Comparison of ENCODE assay signal across 25 cellular contexts in genomic region chr4:1405249-1405635, GRCh38. TPM values are rescaled to one million over a fixed set of nuclear protein-coding genes. Genes with fewer than 3 reads are reported as not detected.
DNase-seq lines count a peak whose midpoint lies in the region; ATAC-seq and TF ChIP-seq lines count a peak whose summit lies in the region.
"Had no signal": no experiment of that assay in that cellular context is flagged by ENCODE, and none has a peak within 500 bp of the region (broad histone marks: within the 10 kb centered on the region; RNA-seq: fewer than 3 reads in every experiment).

No MANE protein-coding gene starts in this region.

- CTCF ChIA-PET in SK-N-SH (lab: Yijun Ruan, JAX) = no interaction called here

- H4K20me1 ChIP-seq in SK-N-SH (ENCODE audit: insufficient read depth) = no peaks in the 10 kb centered on the region

- TF ChIP-seq CTCF in SK-N-SH (IDR thresholded peaks at IDR 0.05) = no peak

- DNase-seq in SK-N-SH (no peak), activated gamma-delta T cell treated with Interleukin-2 at 50 U/mL for 16 hours (no peak), OCI-M1 (lab: John Stamatoyannopoulos, UW) (no peak)
- no peak for DNase-seq in activated naive CD4-positive, alpha-beta T cell treated with Interleukin-2 at 50 U/mL for 16 hours
- DNase-seq in activated naive CD8-positive, alpha-beta T cell treated with anti-CD3 and anti-CD28 coated beads, Interleukin-2, amount 50 U/mL, for 24 hours = no peak
- DNase-seq: activated CD4-positive, alpha-beta T cell treated with anti-CD3 and anti-CD28 coated beads, Interleukin-2, amount 50 U/mL, for 4 hours; GM23248; Karpas-422; left ventricle myocardium superior; NCI-H1436; occipital lobe; thyroid gland had no signal

- H3K4me1 ChIP-seq in SK-N-SH (ENCODE audit: control insufficient read depth in 1 of 2, insufficient read depth in 2 of 2, low read depth in 1 of 2, low read length in 1 of 2) = no peaks in the 10 kb centered on the region

- POLR2A ChIA-PET in SK-N-SH (lab: Yijun Ruan, JAX) = no interaction called here

- no peaks in the 10 kb centered on the region for H3K9me3 Mint-ChIP-seq in activated naive CD4-positive, alpha-beta T cell treated with anti-CD3 and anti-CD28 coated beads, Interleukin-2, amount 50 U/mL, for 24 hours
- H3K9me3 Mint-ChIP-seq in activated naive CD8-positive, alpha-beta T cell treated with anti-CD3 and anti-CD28 coated beads, Interleukin-2, amount 50 U/mL, for 24 hours = no peaks in the 10 kb centered on the region
- H3K9me3 Mint-ChIP-seq in stimulated activated memory B cell treated with anti-CD40 and anti-IgM and Interleukin-4, amounts not matched to agents 10 μg/mL and 1 μg/mL and 100 μg/mL, for 72 hours = peaks cover 3% of the 10 kb centered on the region
- H3K9me3 Mint-ChIP-seq: CD8-positive, alpha-beta T cell; mesothelial cell of epicardium; stimulated activated naive CD8-positive, alpha-beta T cell treated with anti-CD3 and anti-CD28 coated beads, Interleukin-15, amount 100 ng/mL, for 72 hours had no signal

- no peak overlapping the region for H3K4me2 ChIP-seq in SK-N-SH

- H3K4me1 Mint-ChIP-seq in activated naive CD4-positive, alpha-beta T cell treated with anti-CD3 and anti-CD28 coated beads, Interleukin-2, amount 50 U/mL, for 24 hours = peaks cover 7% of the 10 kb centered on the region
- H3K4me1 Mint-ChIP-seq in activated naive CD8-positive, alpha-beta T cell treated with anti-CD3 and anti-CD28 coated beads, Interleukin-2, amount 50 U/mL, for 24 hours = peaks cover 4% of the 10 kb centered on the region
- peaks cover 5% of the 10 kb centered on the region for H3K4me1 Mint-ChIP-seq in stimulated activated memory B cell treated with anti-CD40 and anti-IgM and Interleukin-4, amounts not matched to agents 10 μg/mL and 1 μg/mL and 100 μg/mL, for 72 hours
- H3K4me1 Mint-ChIP-seq: mesothelial cell of epicardium had no signal

- H3K36me3 Mint-ChIP-seq in activated naive CD4-positive, alpha-beta T cell treated with anti-CD3 and anti-CD28 coated beads, Interleukin-2, amount 50 U/mL, for 24 hours = peaks cover 2% of the 10 kb centered on the region
- H3K36me3 Mint-ChIP-seq in activated naive CD8-positive, alpha-beta T cell treated with anti-CD3 and anti-CD28 coated beads, Interleukin-2, amount 50 U/mL, for 24 hours (ENCODE audit: low read depth) = peaks cover 3% of the 10 kb centered on the region
- H3K36me3 Mint-ChIP-seq in stimulated activated memory B cell treated with anti-CD40 and anti-IgM and Interleukin-4, amounts not matched to agents 10 μg/mL and 1 μg/mL and 100 μg/mL, for 72 hours = peaks cover 4% of the 10 kb centered on the region
- H3K36me3 Mint-ChIP-seq: CD8-positive, alpha-beta T cell had no signal

- no peaks in the 10 kb centered on the region for H3F3A ChIP-seq in SK-N-SH (replicated peaks; ENCODE audit: insufficient read depth)

- 4% methylated on average over 24 of the region's 26 CpGs for WGBS in SK-N-SH (ENCODE audit: low lambda C conversion rate)

- H3K27ac Mint-ChIP-seq in activated naive CD4-positive, alpha-beta T cell treated with anti-CD3 and anti-CD28 coated beads, Interleukin-2, amount 50 U/mL, for 24 hours = peak overlapping the region; percentile 23
- peak overlapping the region; percentile 79 for H3K27ac Mint-ChIP-seq in activated naive CD8-positive, alpha-beta T cell treated with anti-CD3 and anti-CD28 coated beads, Interleukin-2, amount 50 U/mL, for 24 hours
- no peak overlapping the region for H3K27ac Mint-ChIP-seq in stimulated activated memory B cell treated with anti-CD40 and anti-IgM and Interleukin-4, amounts not matched to agents 10 μg/mL and 1 μg/mL and 100 μg/mL, for 72 hours
- H3K27ac Mint-ChIP-seq: CD8-positive, alpha-beta T cell; mesothelial cell of epicardium; naive thymus-derived CD8-positive, alpha-beta T cell had no signal

- H3K9ac ChIP-seq in SK-N-SH = no peak overlapping the region
- H3K9ac ChIP-seq: GM23248 had no signal

- H3K27me3 ChIP-seq in SK-N-SH (ENCODE audit: insufficient read depth) = peaks cover 74% of the 10 kb centered on the region

- ATAC-seq in SK-N-SH treated with all-trans-retinoic acid at 6 μM for 48 hours = no peak
- ATAC-seq in activated naive CD8-positive, alpha-beta T cell treated with anti-CD3 and anti-CD28 coated beads, Interleukin-2, amount 50 U/mL, for 24 hours = no peak
- ATAC-seq in stimulated activated memory B cell treated with anti-CD40 and anti-IgM and Interleukin-4, amounts not matched to agents 10 μg/mL and 1 μg/mL and 100 μg/mL, for 72 hours = no peak
- ATAC-seq: CD8-positive, alpha-beta T cell; HepG2; left ventricle myocardium superior; naive thymus-derived CD8-positive, alpha-beta T cell; stimulated activated naive CD8-positive, alpha-beta T cell treated with anti-CD3 and anti-CD28 coated beads, Interleukin-15, amount 100 ng/mL, for 72 hours had no signal

- no peak for TF ChIP-seq EP300 in SK-N-SH (IDR thresholded peaks at IDR 0.05; ENCODE audit: borderline replicate concordance in 1 of 2, low read depth in 1 of 2, low read length in 1 of 2)

- H2AFZ ChIP-seq in SK-N-SH (ENCODE audit: low read depth) = no peak overlapping the region
- H2AFZ ChIP-seq: GM23248 had no signal

- H3K27me3 Mint-ChIP-seq in activated naive CD4-positive, alpha-beta T cell treated with anti-CD3 and anti-CD28 coated beads, Interleukin-2, amount 50 U/mL, for 24 hours = peaks cover 30% of the 10 kb centered on the region
- peaks cover 57% of the 10 kb centered on the region for H3K27me3 Mint-ChIP-seq in activated naive CD8-positive, alpha-beta T cell treated with anti-CD3 and anti-CD28 coated beads, Interleukin-2, amount 50 U/mL, for 24 hours
- H3K27me3 Mint-ChIP-seq in stimulated activated memory B cell treated with anti-CD40 and anti-IgM and Interleukin-4, amounts not matched to agents 10 μg/mL and 1 μg/mL and 100 μg/mL, for 72 hours = peaks cover 76% of the 10 kb centered on the region

- no peaks in the 10 kb centered on the region for H3K9me2 ChIP-seq in SK-N-SH

- H3K27ac ChIP-seq in SK-N-SH (ENCODE audit: low read depth in 2 of 2, low read length in 1 of 2) = no peak overlapping the region
- H3K27ac ChIP-seq: 22Rv1, GM23248, RWPE1, thyroid gland, WERI-Rb-1 had no signal

- no peaks in the 10 kb centered on the region for H3K36me3 ChIP-seq in SK-N-SH (replicated peaks in 1 of 2; ENCODE audit: control insufficient read depth in 1 of 2, insufficient read depth in 2 of 2, low read length in 1 of 2)
- H3K36me3 ChIP-seq: thyroid gland, WERI-Rb-1 had no signal

- no peak overlapping the region for H3K4me3 ChIP-seq in SK-N-SH (ENCODE audit: low read depth in 2 of 2, low read length in 1 of 2)
- H3K4me3 ChIP-seq: GM23248, thyroid gland had no signal

- H3K9me3 ChIP-seq in SK-N-SH = no peaks in the 10 kb centered on the region
- H3K9me3 ChIP-seq: thyroid gland had no signal

- TF ChIP-seq RAD21 in SK-N-SH (IDR thresholded peaks at IDR 0.05; ENCODE audit: low read length) = no peak

- H3K79me2 ChIP-seq in SK-N-SH (ENCODE audit: insufficient read depth) = no peaks in the 10 kb centered on the region

- peak overlapping the region; percentile 37 for H3K4me3 Mint-ChIP-seq in activated naive CD4-positive, alpha-beta T cell treated with anti-CD3 and anti-CD28 coated beads, Interleukin-2, amount 50 U/mL, for 24 hours
- H3K4me3 Mint-ChIP-seq in activated naive CD8-positive, alpha-beta T cell treated with anti-CD3 and anti-CD28 coated beads, Interleukin-2, amount 50 U/mL, for 24 hours = peak overlapping the region; percentile 42
- peak overlapping the region; percentile 48 for H3K4me3 Mint-ChIP-seq in stimulated activated memory B cell treated with anti-CD40 and anti-IgM and Interleukin-4, amounts not matched to agents 10 μg/mL and 1 μg/mL and 100 μg/mL, for 72 hours
- H3K4me3 Mint-ChIP-seq: CD8-positive, alpha-beta T cell; mesothelial cell of epicardium; stimulated activated naive CD8-positive, alpha-beta T cell treated with anti-CD3 and anti-CD28 coated beads, Interleukin-15, amount 100 ng/mL, for 72 hours had no signal

TF ChIP-seq in SK-N-SH treated with all-trans-retinoic acid at 6 μM for 48 hours, 23 proteins besides CTCF, POLR2A, EP300 and RAD21 (continues in another document):
- TF ChIP-seq OSR1 (CRISPR knock-in tag; IDR thresholded peaks at IDR 0.05) (no peak), CSDC2 (CRISPR knock-in tag; IDR thresholded peaks at IDR 0.05) (no peak), ZNF565 (CRISPR knock-in tag; conservative IDR thresholded peaks at IDR 0.05; ENCODE audit: low read depth) (no peak), GLIS3 (CRISPR knock-in tag; IDR thresholded peaks at IDR 0.05) (no peak), PATZ1 (CRISPR knock-in tag; IDR thresholded peaks at IDR 0.05; ENCODE audit: borderline replicate concordance) (no peak), RARB (CRISPR knock-in tag; IDR thresholded peaks at IDR 0.05) (no peak), ZFP3 (CRISPR knock-in tag; IDR thresholded peaks at IDR 0.05) (no peak)

RNA-seq across cellular contexts. Expression of gene NKX1-1, which starts 1.0 kb away (rescaled TPM):
- not detected in 2 replicates for polyA plus RNA-seq in SK-N-SH (2012; rRNA removed)
- polyA plus RNA-seq in SK-N-SH (2012; cell fraction: cytosol; rRNA removed) = not detected in 2 replicates
- polyA plus RNA-seq in SK-N-SH (2012; cell fraction: nucleus; rRNA removed) = not detected in 2 replicates
- polyA plus RNA-seq: adipose tissue; endothelial cell of umbilical vein; GM23248; HepG2; naive thymus-derived CD8-positive, alpha-beta T cell had no signal

RNA-seq across cellular contexts. Expression of gene UVSSA, which starts 58.2 kb away (rescaled TPM):
- polyA plus RNA-seq in SK-N-SH (2012; rRNA removed) = 14.5 and 14.9 TPM in 2 replicates
- polyA plus RNA-seq in SK-N-SH (2012; cell fraction: cytosol; rRNA removed) = 5.2 and 6.2 TPM in 2 replicates
- 74.4 and 110 TPM in 2 replicates for polyA plus RNA-seq in SK-N-SH (2012; cell fraction: nucleus; rRNA removed)
